1 cellular context compared by ENCODE assay signal in genomic region chr2:159797468-159798375, GRCh38.
TF ChIP-seq lines count a peak whose summit lies in the region.

A gene with protein sequence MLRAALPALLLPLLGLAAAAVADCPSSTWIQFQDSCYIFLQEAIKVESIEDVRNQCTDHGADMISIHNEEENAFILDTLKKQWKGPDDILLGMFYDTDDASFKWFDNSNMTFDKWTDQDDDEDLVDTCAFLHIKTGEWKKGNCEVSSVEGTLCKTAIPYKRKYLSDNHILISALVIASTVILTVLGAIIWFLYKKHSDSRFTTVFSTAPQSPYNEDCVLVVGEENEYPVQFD (minus strand): TSS chr2:159798208. CDS start chr2:159798198, 10 bp downstream.

TF ChIP-seq in HepG2, 621 proteins besides CTCF, POLR2A, EP300 and RAD21 (continued from another document and continues in another):
- TF ChIP-seq DRAP1 (CRISPR knock-in tag; IDR thresholded peaks at IDR 0.05) (0 out of 2 replicates have a peak, but pooled peaks have one; percentile 8), RORA (CRISPR knock-in tag; IDR thresholded peaks at IDR 0.05) (no peak), TP53 (CRISPR knock-in tag; conservative IDR thresholded peaks at IDR 0.05) (0 out of 2 replicates have a peak, but pooled peaks have one; percentile 56), NFYB (CRISPR knock-in tag; IDR thresholded peaks at IDR 0.05) (no peak), ZNF605 (CRISPR knock-in tag; IDR thresholded peaks at IDR 0.05) (peak; percentile 94), SMARCE1 (IDR thresholded peaks at IDR 0.05; ENCODE audit: borderline replicate concordance) (no peak), ZNF484 (CRISPR knock-in tag; IDR thresholded peaks at IDR 0.05; ENCODE audit: borderline replicate concordance, low read depth) (no peak), RELA (CRISPR knock-in tag; IDR thresholded peaks at IDR 0.05) (no peak), CBFB (CRISPR knock-in tag; IDR thresholded peaks at IDR 0.05) (peak; percentile 28; the same call in 1 of the 2 replicates), ZNF556 (CRISPR knock-in tag; IDR thresholded peaks at IDR 0.05; ENCODE audit: borderline replicate concordance) (0 out of 2 replicates have a peak, but pooled peaks have one; percentile 96), ZNF564 (CRISPR knock-in tag; IDR thresholded peaks at IDR 0.05) (peak; percentile 96), KDM5B (CRISPR knock-in tag; IDR thresholded peaks at IDR 0.05; ENCODE audit: borderline replicate concordance) (peak; percentile 98; the same call in 1 of the 2 replicates), TEAD3 (CRISPR knock-in tag; optimal IDR thresholded peaks at IDR 0.05; ENCODE audit: borderline replicate concordance) (no peak), ZNF138 (CRISPR knock-in tag; IDR thresholded peaks at IDR 0.05; ENCODE audit: low read depth) (peak; percentile 93), ZNF180 (CRISPR knock-in tag; IDR thresholded peaks at IDR 0.05; ENCODE audit: borderline replicate concordance, low read depth) (no peak), ZNF709 (CRISPR knock-in tag; IDR thresholded peaks at IDR 0.05) (peak; percentile 92), ETV5 (CRISPR knock-in tag; IDR thresholded peaks at IDR 0.05; ENCODE audit: borderline replicate concordance) (peak; percentile 69; the same call in 1 of the 2 replicates), ZNF225 (CRISPR knock-in tag; IDR thresholded peaks at IDR 0.05) (peak; percentile 99), MTF2 (CRISPR knock-in tag; IDR thresholded peaks at IDR 0.05; ENCODE audit: borderline replicate concordance) (peak; percentile 89; the same call in 1 of the 2 replicates), ZSCAN12 (CRISPR knock-in tag; IDR thresholded peaks at IDR 0.05) (0 out of 2 replicates have a peak, but pooled peaks have one; percentile 40), ZNF335 (CRISPR knock-in tag; IDR thresholded peaks at IDR 0.05) (peak; percentile 64; the same call in 1 of the 2 replicates), ZNF691 (CRISPR knock-in tag; IDR thresholded peaks at IDR 0.05; ENCODE audit: borderline replicate concordance, low read depth) (peak; percentile 60; the same call in 1 of the 2 replicates), ZNF713 (CRISPR knock-in tag; IDR thresholded peaks at IDR 0.05) (no peak), ZFYVE20 (CRISPR knock-in tag; IDR thresholded peaks at IDR 0.05; ENCODE audit: borderline replicate concordance, low read depth) (0 out of 2 replicates have a peak, but pooled peaks have one; percentile 91), ZNF17 (CRISPR knock-in tag; IDR thresholded peaks at IDR 0.05) (0 out of 2 replicates have a peak, but pooled peaks have one; percentile 44), ZNF274 (CRISPR knock-in tag; IDR thresholded peaks at IDR 0.05) (peak; percentile 97), ETV6 (CRISPR knock-in tag; conservative IDR thresholded peaks at IDR 0.05) (peak; percentile 29), CCDC6 (CRISPR knock-in tag; IDR thresholded peaks at IDR 0.05) (peak; percentile 94), NR3C1 (CRISPR knock-in tag; IDR thresholded peaks at IDR 0.05) (no peak), GABPA (IDR thresholded peaks at IDR 0.05; ENCODE audit: low read depth, low read length) (no peak), GABPA (CRISPR knock-in tag; IDR thresholded peaks at IDR 0.05; ENCODE audit: low read depth) (peak; percentile 46; the same call in 1 of the 2 replicates), KAT7 (CRISPR knock-in tag; IDR thresholded peaks at IDR 0.05; ENCODE audit: borderline replicate concordance) (peak; percentile 95), ZNF441 (CRISPR knock-in tag; IDR thresholded peaks at IDR 0.05; ENCODE audit: borderline replicate concordance) (peak; percentile 76), PHF8 (CRISPR knock-in tag; IDR thresholded peaks at IDR 0.05) (peak; percentile 85), PHF20 (CRISPR knock-in tag; IDR thresholded peaks at IDR 0.05) (peak; percentile 51), ZNF251 (CRISPR knock-in tag; IDR thresholded peaks at IDR 0.05) (no peak), KAT8 (CRISPR knock-in tag; IDR thresholded peaks at IDR 0.05) (peak; percentile 48; the same call in 1 of the 2 replicates), NCOA2 (CRISPR knock-in tag; IDR thresholded peaks at IDR 0.05) (no peak), SOX5 (CRISPR knock-in tag; IDR thresholded peaks at IDR 0.05; ENCODE audit: borderline replicate concordance) (peak; percentile 46; the same call in 1 of the 2 replicates), ZNF501 (CRISPR knock-in tag; IDR thresholded peaks at IDR 0.05) (peak; percentile 99), ZNF557 (CRISPR knock-in tag; IDR thresholded peaks at IDR 0.05) (peak; percentile 80; the same call in 1 of the 2 replicates), MXD4 (CRISPR knock-in tag; IDR thresholded peaks at IDR 0.05) (0 out of 2 replicates have a peak, but pooled peaks have one; percentile 64)
- TF ChIP-seq, protein P1, sequence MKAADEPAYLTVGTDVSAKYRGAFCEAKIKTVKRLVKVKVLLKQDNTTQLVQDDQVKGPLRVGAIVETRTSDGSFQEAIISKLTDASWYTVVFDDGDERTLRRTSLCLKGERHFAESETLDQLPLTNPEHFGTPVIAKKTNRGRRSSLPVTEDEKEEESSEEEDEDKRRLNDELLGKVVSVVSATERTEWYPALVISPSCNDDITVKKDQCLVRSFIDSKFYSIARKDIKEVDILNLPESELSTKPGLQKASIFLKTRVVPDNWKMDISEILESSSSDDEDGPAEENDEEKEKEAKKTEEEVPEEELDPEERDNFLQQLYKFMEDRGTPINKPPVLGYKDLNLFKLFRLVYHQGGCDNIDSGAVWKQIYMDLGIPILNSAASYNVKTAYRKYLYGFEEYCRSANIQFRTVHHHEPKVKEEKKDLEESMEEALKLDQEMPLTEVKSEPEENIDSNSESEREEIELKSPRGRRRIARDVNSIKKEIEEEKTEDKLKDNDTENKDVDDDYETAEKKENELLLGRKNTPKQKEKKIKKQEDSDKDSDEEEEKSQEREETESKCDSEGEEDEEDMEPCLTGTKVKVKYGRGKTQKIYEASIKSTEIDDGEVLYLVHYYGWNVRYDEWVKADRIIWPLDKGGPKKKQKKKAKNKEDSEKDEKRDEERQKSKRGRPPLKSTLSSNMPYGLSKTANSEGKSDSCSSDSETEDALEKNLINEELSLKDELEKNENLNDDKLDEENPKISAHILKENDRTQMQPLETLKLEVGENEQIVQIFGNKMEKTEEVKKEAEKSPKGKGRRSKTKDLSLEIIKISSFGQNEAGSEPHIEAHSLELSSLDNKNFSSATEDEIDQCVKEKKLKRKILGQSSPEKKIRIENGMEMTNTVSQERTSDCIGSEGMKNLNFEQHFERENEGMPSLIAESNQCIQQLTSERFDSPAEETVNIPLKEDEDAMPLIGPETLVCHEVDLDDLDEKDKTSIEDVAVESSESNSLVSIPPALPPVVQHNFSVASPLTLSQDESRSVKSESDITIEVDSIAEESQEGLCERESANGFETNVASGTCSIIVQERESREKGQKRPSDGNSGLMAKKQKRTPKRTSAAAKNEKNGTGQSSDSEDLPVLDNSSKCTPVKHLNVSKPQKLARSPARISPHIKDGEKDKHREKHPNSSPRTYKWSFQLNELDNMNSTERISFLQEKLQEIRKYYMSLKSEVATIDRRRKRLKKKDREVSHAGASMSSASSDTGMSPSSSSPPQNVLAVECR (CRISPR knock-in tag; IDR thresholded peaks at IDR 0.05; ENCODE audit: borderline replicate concordance) = peak; percentile 92
- TF ChIP-seq, protein P2, sequence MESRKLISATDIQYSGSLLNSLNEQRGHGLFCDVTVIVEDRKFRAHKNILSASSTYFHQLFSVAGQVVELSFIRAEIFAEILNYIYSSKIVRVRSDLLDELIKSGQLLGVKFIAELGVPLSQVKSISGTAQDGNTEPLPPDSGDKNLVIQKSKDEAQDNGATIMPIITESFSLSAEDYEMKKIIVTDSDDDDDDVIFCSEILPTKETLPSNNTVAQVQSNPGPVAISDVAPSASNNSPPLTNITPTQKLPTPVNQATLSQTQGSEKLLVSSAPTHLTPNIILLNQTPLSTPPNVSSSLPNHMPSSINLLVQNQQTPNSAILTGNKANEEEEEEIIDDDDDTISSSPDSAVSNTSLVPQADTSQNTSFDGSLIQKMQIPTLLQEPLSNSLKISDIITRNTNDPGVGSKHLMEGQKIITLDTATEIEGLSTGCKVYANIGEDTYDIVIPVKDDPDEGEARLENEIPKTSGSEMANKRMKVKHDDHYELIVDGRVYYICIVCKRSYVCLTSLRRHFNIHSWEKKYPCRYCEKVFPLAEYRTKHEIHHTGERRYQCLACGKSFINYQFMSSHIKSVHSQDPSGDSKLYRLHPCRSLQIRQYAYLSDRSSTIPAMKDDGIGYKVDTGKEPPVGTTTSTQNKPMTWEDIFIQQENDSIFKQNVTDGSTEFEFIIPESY (CRISPR knock-in tag; IDR thresholded peaks at IDR 0.05) = no peak; the same call in 1 of the 2 replicates
- TF ChIP-seq, protein P3, sequence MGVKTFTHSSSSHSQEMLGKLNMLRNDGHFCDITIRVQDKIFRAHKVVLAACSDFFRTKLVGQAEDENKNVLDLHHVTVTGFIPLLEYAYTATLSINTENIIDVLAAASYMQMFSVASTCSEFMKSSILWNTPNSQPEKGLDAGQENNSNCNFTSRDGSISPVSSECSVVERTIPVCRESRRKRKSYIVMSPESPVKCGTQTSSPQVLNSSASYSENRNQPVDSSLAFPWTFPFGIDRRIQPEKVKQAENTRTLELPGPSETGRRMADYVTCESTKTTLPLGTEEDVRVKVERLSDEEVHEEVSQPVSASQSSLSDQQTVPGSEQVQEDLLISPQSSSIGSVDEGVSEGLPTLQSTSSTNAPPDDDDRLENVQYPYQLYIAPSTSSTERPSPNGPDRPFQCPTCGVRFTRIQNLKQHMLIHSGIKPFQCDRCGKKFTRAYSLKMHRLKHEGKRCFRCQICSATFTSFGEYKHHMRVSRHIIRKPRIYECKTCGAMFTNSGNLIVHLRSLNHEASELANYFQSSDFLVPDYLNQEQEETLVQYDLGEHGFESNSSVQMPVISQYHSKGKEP (CRISPR knock-in tag; IDR thresholded peaks at IDR 0.05) = peak; percentile 57; the same call in 1 of the 2 replicates
- TF ChIP-seq, protein P4, sequence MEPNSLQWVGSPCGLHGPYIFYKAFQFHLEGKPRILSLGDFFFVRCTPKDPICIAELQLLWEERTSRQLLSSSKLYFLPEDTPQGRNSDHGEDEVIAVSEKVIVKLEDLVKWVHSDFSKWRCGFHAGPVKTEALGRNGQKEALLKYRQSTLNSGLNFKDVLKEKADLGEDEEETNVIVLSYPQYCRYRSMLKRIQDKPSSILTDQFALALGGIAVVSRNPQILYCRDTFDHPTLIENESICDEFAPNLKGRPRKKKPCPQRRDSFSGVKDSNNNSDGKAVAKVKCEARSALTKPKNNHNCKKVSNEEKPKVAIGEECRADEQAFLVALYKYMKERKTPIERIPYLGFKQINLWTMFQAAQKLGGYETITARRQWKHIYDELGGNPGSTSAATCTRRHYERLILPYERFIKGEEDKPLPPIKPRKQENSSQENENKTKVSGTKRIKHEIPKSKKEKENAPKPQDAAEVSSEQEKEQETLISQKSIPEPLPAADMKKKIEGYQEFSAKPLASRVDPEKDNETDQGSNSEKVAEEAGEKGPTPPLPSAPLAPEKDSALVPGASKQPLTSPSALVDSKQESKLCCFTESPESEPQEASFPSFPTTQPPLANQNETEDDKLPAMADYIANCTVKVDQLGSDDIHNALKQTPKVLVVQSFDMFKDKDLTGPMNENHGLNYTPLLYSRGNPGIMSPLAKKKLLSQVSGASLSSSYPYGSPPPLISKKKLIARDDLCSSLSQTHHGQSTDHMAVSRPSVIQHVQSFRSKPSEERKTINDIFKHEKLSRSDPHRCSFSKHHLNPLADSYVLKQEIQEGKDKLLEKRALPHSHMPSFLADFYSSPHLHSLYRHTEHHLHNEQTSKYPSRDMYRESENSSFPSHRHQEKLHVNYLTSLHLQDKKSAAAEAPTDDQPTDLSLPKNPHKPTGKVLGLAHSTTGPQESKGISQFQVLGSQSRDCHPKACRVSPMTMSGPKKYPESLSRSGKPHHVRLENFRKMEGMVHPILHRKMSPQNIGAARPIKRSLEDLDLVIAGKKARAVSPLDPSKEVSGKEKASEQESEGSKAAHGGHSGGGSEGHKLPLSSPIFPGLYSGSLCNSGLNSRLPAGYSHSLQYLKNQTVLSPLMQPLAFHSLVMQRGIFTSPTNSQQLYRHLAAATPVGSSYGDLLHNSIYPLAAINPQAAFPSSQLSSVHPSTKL (CRISPR knock-in tag; IDR thresholded peaks at IDR 0.05) = peak; percentile 56
- TF ChIP-seq, protein P5, sequence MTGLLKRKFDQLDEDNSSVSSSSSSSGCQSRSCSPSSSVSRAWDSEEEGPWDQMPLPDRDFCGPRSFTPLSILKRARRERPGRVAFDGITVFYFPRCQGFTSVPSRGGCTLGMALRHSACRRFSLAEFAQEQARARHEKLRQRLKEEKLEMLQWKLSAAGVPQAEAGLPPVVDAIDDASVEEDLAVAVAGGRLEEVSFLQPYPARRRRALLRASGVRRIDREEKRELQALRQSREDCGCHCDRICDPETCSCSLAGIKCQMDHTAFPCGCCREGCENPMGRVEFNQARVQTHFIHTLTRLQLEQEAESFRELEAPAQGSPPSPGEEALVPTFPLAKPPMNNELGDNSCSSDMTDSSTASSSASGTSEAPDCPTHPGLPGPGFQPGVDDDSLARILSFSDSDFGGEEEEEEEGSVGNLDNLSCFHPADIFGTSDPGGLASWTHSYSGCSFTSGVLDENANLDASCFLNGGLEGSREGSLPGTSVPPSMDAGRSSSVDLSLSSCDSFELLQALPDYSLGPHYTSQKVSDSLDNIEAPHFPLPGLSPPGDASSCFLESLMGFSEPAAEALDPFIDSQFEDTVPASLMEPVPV (CRISPR knock-in tag; IDR thresholded peaks at IDR 0.05) = peak; percentile 88
- TF ChIP-seq, protein P6, sequence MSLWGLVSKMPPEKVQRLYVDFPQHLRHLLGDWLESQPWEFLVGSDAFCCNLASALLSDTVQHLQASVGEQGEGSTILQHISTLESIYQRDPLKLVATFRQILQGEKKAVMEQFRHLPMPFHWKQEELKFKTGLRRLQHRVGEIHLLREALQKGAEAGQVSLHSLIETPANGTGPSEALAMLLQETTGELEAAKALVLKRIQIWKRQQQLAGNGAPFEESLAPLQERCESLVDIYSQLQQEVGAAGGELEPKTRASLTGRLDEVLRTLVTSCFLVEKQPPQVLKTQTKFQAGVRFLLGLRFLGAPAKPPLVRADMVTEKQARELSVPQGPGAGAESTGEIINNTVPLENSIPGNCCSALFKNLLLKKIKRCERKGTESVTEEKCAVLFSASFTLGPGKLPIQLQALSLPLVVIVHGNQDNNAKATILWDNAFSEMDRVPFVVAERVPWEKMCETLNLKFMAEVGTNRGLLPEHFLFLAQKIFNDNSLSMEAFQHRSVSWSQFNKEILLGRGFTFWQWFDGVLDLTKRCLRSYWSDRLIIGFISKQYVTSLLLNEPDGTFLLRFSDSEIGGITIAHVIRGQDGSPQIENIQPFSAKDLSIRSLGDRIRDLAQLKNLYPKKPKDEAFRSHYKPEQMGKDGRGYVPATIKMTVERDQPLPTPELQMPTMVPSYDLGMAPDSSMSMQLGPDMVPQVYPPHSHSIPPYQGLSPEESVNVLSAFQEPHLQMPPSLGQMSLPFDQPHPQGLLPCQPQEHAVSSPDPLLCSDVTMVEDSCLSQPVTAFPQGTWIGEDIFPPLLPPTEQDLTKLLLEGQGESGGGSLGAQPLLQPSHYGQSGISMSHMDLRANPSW (CRISPR knock-in tag; IDR thresholded peaks at IDR 0.05; ENCODE audit: borderline replicate concordance) = no peak
